In the genomic region with DNA sequence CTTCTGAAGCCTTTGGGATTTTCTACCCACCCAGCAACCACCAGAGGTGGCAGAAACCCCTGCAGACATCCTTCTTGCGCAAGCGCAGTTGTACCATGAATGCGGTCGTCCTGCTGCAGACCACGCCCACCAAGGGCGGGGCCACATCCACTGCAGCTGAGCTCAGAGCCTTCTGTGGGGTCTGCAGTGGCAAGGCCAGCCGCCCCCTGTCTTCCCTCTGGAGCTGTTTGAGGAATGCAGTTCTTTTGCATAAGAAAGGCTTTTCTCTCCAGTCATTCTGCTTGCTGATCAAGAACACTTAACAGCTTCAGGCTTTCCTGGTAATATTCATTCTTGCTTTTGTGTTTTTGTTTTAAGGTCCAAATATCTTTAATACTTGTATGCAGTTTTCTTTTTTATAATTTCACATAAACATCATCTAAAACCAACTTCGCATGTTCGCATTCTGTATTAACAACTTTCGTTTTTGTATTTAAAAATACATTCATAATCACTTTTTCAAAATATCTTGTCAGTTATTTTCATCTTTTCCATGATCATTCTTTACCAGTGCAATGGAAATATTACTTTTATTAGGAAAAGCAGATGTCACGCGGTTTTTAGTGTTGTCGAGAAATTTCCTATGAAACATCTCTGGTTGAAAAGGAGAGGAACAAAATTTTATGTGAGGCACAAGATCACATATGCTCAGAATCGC, we compare ENCODE assay signal across 10 cellular contexts.
DNase-seq lines count a peak whose midpoint lies in the region; ATAC-seq and TF ChIP-seq lines count a peak whose summit lies in the region.
"Had no signal": no experiment of that assay in that cellular context is flagged by ENCODE, and none has a peak within 500 bp of the region (broad histone marks: within the 10 kb centered on the region; RNA-seq: fewer than 3 reads in every experiment).

No MANE protein-coding gene starts in this region.

- H3K4me3 ChIP-seq in fibroblast of lung (replicated peaks in 1 of 4; ENCODE audit: control extremely low read depth in 1 of 4, insufficient read depth in 1 of 4, low read depth in 3 of 4, low read length in 4 of 4) (peak overlapping the region in 1 of 4 experiments; percentile 51), testis (peak overlapping the region in 1 of 2 donors; percentile 27), lower lobe of right lung (no peak overlapping the region)
- H3K4me3 ChIP-seq: adrenal gland had no signal

- no peaks in the 10 kb centered on the region for H3K79me2 ChIP-seq in fibroblast of lung (ENCODE audit: control insufficient read depth, insufficient read depth, low read length)

- no peak overlapping the region for H2AFZ ChIP-seq in fibroblast of lung (ENCODE audit: low read length)

- 29 to 39% methylated on average over 14 of the region's 14 CpGs for WGBS in testis, 2 donors

- in situ Hi-C loops in SK-MEL-5 (cut with HindIII; ENCODE audit: low pct_unique_long_range_greater_than_20kb, low sequenced_read_pairs): no loop called here

- TF ChIP-seq CTCF in fibroblast of lung (conservative IDR thresholded peaks at IDR 0.05 in 1 of 2, IDR thresholded peaks at IDR 0.05 in 1 of 2; ENCODE audit: low read depth in 1 of 2, low read length in 2 of 2) (peak in 1 of 2 donors; percentile 32), testis (IDR thresholded peaks at IDR 0.05) (no peak), lower lobe of right lung (IDR thresholded peaks at IDR 0.05) (no peak)

- H3K9ac ChIP-seq in fibroblast of lung (ENCODE audit: insufficient read depth, low read length): no peak overlapping the region

- H3K27me3 ChIP-seq in fibroblast of lung (ENCODE audit: control insufficient read depth, insufficient read depth, low read length) (no peaks in the 10 kb centered on the region), testis (no peaks in the 10 kb centered on the region), lower lobe of right lung (ENCODE audit: low read depth) (no peaks in the 10 kb centered on the region)
- H3K27me3 ChIP-seq: adrenal gland had no signal

- ATAC-seq in lower lobe of right lung: no peak
- ATAC-seq in GM18873 (IDR thresholded peaks at IDR 0.05; ENCODE audit: low FRiP score, unreplicated experiment): no peak

- H3K36me3 ChIP-seq in fibroblast of lung (ENCODE audit: control insufficient read depth, insufficient read depth, low read length): no peaks in the 10 kb centered on the region
- H3K36me3 ChIP-seq in testis (ENCODE audit: low read depth, missing control alignments): no peaks in the 10 kb centered on the region
- no peaks in the 10 kb centered on the region for H3K36me3 ChIP-seq in lower lobe of right lung
- H3K36me3 ChIP-seq: adrenal gland had no signal

- intact Hi-C loops in testis (cut with DNase I; ENCODE audit: low total_unique reads) (no loop called here), lower lobe of right lung (cut with DNase I) (no loop called here)

- no peak overlapping the region for H3K27ac ChIP-seq in fibroblast of lung (ENCODE audit: insufficient read depth, low read length)
- no peak overlapping the region for H3K27ac ChIP-seq in testis
- H3K27ac ChIP-seq in lower lobe of right lung: no peak overlapping the region
- H3K27ac ChIP-seq: adrenal gland had no signal

- no peaks in the 10 kb centered on the region for H4K20me1 ChIP-seq in fibroblast of lung (ENCODE audit: control insufficient read depth, extremely low read depth, insufficient read depth, low read length)

- no peak for TF ChIP-seq POLR2A in testis (IDR thresholded peaks at IDR 0.05)

- H3K9me3 ChIP-seq in fibroblast of lung (ENCODE audit: control insufficient read depth, insufficient read depth, low read depth, low read length): no peaks in the 10 kb centered on the region
- no peaks in the 10 kb centered on the region for H3K9me3 ChIP-seq in testis
- no peaks in the 10 kb centered on the region for H3K9me3 ChIP-seq in lower lobe of right lung
- H3K9me3 ChIP-seq: adrenal gland had no signal

- no peak overlapping the region for H3K4me2 ChIP-seq in fibroblast of lung (ENCODE audit: extremely low read depth, insufficient read depth, low read length)

- H3K4me1 ChIP-seq in fibroblast of lung (ENCODE audit: control insufficient read depth, extremely low read depth, insufficient read depth, low read length) (no peaks in the 10 kb centered on the region), testis (no peaks in the 10 kb centered on the region), lower lobe of right lung (no peaks in the 10 kb centered on the region)
- H3K4me1 ChIP-seq: adrenal gland had no signal

- DNase-seq in SK-MEL-5 (ENCODE audit: low read depth, low spot score) (peak; percentile 28), fibroblast of lung (ENCODE audit: low read depth in 2 of 2) (peak; percentile 65 to 81), medulla oblongata (ENCODE audit: extremely low spot score) (peak; percentile 64), testis (peak; percentile 87), lower lobe of right lung (no peak), epidermal melanocyte (ENCODE audit: insufficient read length, low spot score) (no peak), NCI-H345 treated with DMSO at 0.1 percent for 48 hours (lab: John Stamatoyannopoulos, UW; ENCODE audit: unreplicated experiment) (no peak)
- DNase-seq: T1000 had no signal

Comparison
In these comparisons a context has a peak if more than half of its experiments do, and no peak if none do; other contexts are left out.
1. DNase-seq: peak in SK-MEL-5 (single experiment), fibroblast of lung (2 of 2), medulla oblongata (single experiment) and testis (single experiment); none in lower lobe of right lung (single experiment), epidermal melanocyte (single experiment) and NCI-H345 treated with DMSO at 0.1 percent for 48 hours (single experiment).